In genomic region chr6:137076277-137077068, GRCh38 we compare ENCODE assay signal across 9 cellular contexts. TPM values are rescaled to one million over a fixed set of nuclear protein-coding genes. Genes with fewer than 3 reads are reported as not detected.
A peak's percentile ranks its signal among the peaks of the same experiment; 100 is the strongest.
DNase-seq lines count a peak whose midpoint lies in the region; ATAC-seq lines count a peak whose summit lies in the region.
"Had no signal": no experiment of that assay in that cellular context is flagged by ENCODE, and none has a peak within 500 bp of the region (broad histone marks: within the 10 kb centered on the region; RNA-seq: fewer than 3 reads in every experiment).

No MANE protein-coding gene starts in this region.

- no peaks in the 10 kb centered on the region for H3K36me3 Mint-ChIP-seq in activated CD4-positive, alpha-beta memory T cell treated with anti-CD3 and anti-CD28 coated beads for 36 hours
- no peaks in the 10 kb centered on the region for H3K36me3 Mint-ChIP-seq in stimulated activated naive B cell treated with anti-CD40 and anti-IgM and Interleukin-4, amounts not matched to agents 10 μg/mL and 1 μg/mL and 100 μg/mL, for 72 hours
- H3K36me3 Mint-ChIP-seq: activated naive CD8-positive, alpha-beta T cell had no signal

- intact Hi-C loops in activated CD4-positive, alpha-beta memory T cell treated with anti-CD3 and anti-CD28 coated beads for 36 hours (cut with micrococcal nuclease), result loop anchor here (1.0 kb wide), 2 partner anchors 238 to 565 kb away; no protein-coding TSS in a partner anchor

- CTCF ChIA-PET in activated CD4-positive, alpha-beta memory T cell treated with anti-CD3 and anti-CD28 coated beads for 36 hours (lab: Charles Lee), result interaction anchor here (0.5 to 2.6 kb wide), 23 partner anchors 9 to 565 kb away, joined by 3 to 21 read pairs (median 3); no protein-coding TSS in a partner anchor

- H3K27ac Mint-ChIP-seq in activated CD4-positive, alpha-beta memory T cell treated with anti-CD3 and anti-CD28 coated beads for 36 hours, result no peak overlapping the region
- H3K27ac Mint-ChIP-seq in stimulated activated naive B cell treated with anti-CD40 and anti-IgM and Interleukin-4, amounts not matched to agents 10 μg/mL and 1 μg/mL and 100 μg/mL, for 72 hours, result no peak overlapping the region
- H3K27ac Mint-ChIP-seq: activated naive CD8-positive, alpha-beta T cell had no signal

- ATAC-seq in GM21367 (IDR thresholded peaks at IDR 0.05; ENCODE audit: unreplicated experiment), result peak; percentile 99
- peak; percentile 100 for ATAC-seq in stimulated activated naive B cell treated with anti-CD40 and anti-IgM and Interleukin-4, amounts not matched to agents 10 μg/mL and 1 μg/mL and 100 μg/mL, for 72 hours (replicated peaks)

- POLR2A ChIA-PET in activated CD4-positive, alpha-beta memory T cell treated with anti-CD3 and anti-CD28 coated beads for 36 hours (lab: Charles Lee), result no interaction called here

- DNase-seq in DMS 273 treated with DMSO at 0.1 percent for 48 hours (lab: John Stamatoyannopoulos, UW), result peak; percentile 52
- peak; percentile 49 for DNase-seq in HK-2 (ENCODE audit: unreplicated experiment)
- peak; percentile 88 for DNase-seq in NCI-H748 (lab: John Stamatoyannopoulos, UW; ENCODE audit: unreplicated experiment)
- peak; percentile 76 for DNase-seq in activated CD4-positive, alpha-beta memory T cell treated with anti-CD3 and anti-CD28 coated beads for 36 hours
- DNase-seq in epidermal melanocyte (ENCODE audit: insufficient read length, low spot score), result peak; percentile 22
- peak; percentile 77 for DNase-seq in mucosa of gallbladder (ENCODE audit: low spot score)
- DNase-seq in stimulated activated naive B cell treated with anti-CD40 and anti-IgM and Interleukin-4, amounts not matched to agents 10 μg/mL and 1 μg/mL and 100 μg/mL, for 72 hours, result peak; percentile 65

- H3K27me3 Mint-ChIP-seq in activated CD4-positive, alpha-beta memory T cell treated with anti-CD3 and anti-CD28 coated beads for 36 hours, result peaks cover 17% of the 10 kb centered on the region
- peaks cover 6 to 24% of the 10 kb centered on the region in 2 donors for H3K27me3 Mint-ChIP-seq in stimulated activated naive B cell treated with anti-CD40 and anti-IgM and Interleukin-4, amounts not matched to agents 10 μg/mL and 1 μg/mL and 100 μg/mL, for 72 hours

- no peak overlapping the region for H3K4me3 Mint-ChIP-seq in activated CD4-positive, alpha-beta memory T cell treated with anti-CD3 and anti-CD28 coated beads for 36 hours
- H3K4me3 Mint-ChIP-seq in stimulated activated naive B cell treated with anti-CD40 and anti-IgM and Interleukin-4, amounts not matched to agents 10 μg/mL and 1 μg/mL and 100 μg/mL, for 72 hours, result no peak overlapping the region
- H3K4me3 Mint-ChIP-seq: activated naive CD8-positive, alpha-beta T cell had no signal

- H3K4me1 Mint-ChIP-seq in activated CD4-positive, alpha-beta memory T cell treated with anti-CD3 and anti-CD28 coated beads for 36 hours (ENCODE audit: low read depth), result no peaks in the 10 kb centered on the region
- peaks cover 0 to 2% of the 10 kb centered on the region in 2 donors for H3K4me1 Mint-ChIP-seq in stimulated activated naive B cell treated with anti-CD40 and anti-IgM and Interleukin-4, amounts not matched to agents 10 μg/mL and 1 μg/mL and 100 μg/mL, for 72 hours

- no peaks in the 10 kb centered on the region for H3K9me3 Mint-ChIP-seq in activated CD4-positive, alpha-beta memory T cell treated with anti-CD3 and anti-CD28 coated beads for 36 hours
- H3K9me3 Mint-ChIP-seq in stimulated activated naive B cell treated with anti-CD40 and anti-IgM and Interleukin-4, amounts not matched to agents 10 μg/mL and 1 μg/mL and 100 μg/mL, for 72 hours, result peaks cover 0 to 5% of the 10 kb centered on the region in 2 donors

RNA-seq across cellular contexts. Expression of gene IL20RA, which starts 31.7 kb away (rescaled TPM):
- total RNA-seq in activated CD4-positive, alpha-beta memory T cell treated with anti-CD3 and anti-CD28 coated beads for 36 hours, result not detected
- total RNA-seq in mucosa of gallbladder, result 15.1 TPM

Comparison
In these comparisons a context has a peak if more than half of its experiments do, and no peak if none do; other contexts are left out.
1. Peak in every context shown above with its lines: DNase-seq and ATAC-seq.
2. DNase-seq: peak in every context shown above with its lines; median percentile 88 in NCI-H748; 77 in mucosa of gallbladder; 76 in activated CD4-positive, alpha-beta memory T cell treated with anti-CD3 and anti-CD28 coated beads for 36 hours; 65 in stimulated activated naive B cell treated with anti-CD40 and anti-IgM and Interleukin-4, amounts not matched to agents 10 μg/mL and 1 μg/mL and 100 μg/mL, for 72 hours; 52 in DMS 273 treated with DMSO at 0.1 percent for 48 hours; 49 in HK-2; 22 in epidermal melanocyte.
3. RNA of gene IL20RA, which starts 31.7 kb away (total RNA-seq): 15.1 TPM in mucosa of gallbladder (single experiment); not detected in activated CD4-positive, alpha-beta memory T cell treated with anti-CD3 and anti-CD28 coated beads for 36 hours; every median in the first group is over 10 times any median in the second.